In the genomic region with DNA sequence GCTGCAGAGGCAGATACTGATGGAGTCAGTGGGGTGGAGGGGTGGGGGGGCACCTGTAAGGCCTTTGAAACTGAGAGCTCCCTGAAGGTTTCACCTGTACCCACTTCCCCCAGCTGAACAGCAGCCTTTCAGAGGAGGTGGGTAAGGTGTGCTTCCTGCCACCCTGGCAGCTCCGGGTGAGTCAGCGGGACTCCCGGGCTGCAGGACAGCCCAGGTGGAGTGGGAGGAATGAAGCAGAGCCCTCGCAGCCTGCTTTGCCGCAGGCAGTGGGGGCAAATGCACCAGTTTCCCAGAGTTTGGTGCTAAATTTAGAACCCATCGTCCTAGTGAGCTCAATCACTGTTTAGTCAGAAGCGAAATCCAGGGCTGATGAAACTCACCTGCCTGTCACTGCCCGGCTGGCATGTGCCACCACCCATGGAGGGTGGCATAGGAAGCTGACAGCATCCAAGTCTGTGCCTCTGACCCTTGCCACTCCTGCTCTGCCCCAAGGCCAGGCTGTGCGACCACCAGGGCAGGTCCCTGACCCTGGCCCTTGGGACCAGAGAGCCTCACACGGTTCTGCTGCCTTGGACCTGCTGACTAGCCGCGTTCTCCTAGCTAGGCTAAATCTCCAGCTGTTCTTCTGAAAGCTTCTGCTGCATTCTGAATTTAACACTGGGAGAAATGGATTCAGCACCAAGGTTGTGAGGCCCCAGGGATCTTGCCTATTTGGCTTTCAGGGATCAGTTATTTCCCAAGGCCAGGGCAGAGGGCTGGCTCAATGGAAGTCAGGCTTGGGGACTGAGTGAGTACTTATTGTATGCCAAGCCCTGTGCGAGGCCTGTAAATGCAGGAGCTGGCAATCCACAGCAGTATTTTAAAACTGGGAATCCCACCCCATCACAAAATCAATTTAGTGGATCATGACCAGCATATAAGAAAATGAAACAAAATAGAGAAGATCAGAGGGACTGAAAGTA, we compare ENCODE assay signal across 15 cellular contexts.
DNase-seq lines count a peak whose midpoint lies in the region; ATAC-seq and TF ChIP-seq lines count a peak whose summit lies in the region.
"Had no signal": no experiment of that assay in that cellular context is flagged by ENCODE, and none has a peak within 500 bp of the region (broad histone marks: within the 10 kb centered on the region; RNA-seq: fewer than 3 reads in every experiment).

No MANE protein-coding gene starts in this region.

- H4K20me1 ChIP-seq in MM.1S (ENCODE audit: insufficient read depth, low read length) = no peaks in the 10 kb centered on the region

- no peaks in the 10 kb centered on the region for H3K9me2 ChIP-seq in MM.1S (replicated peaks; ENCODE audit: insufficient read depth, low read length)

- H3K27ac ChIP-seq in MM.1S (ENCODE audit: low read length) (peak overlapping the region; percentile 24; the same call in 1 of the 2 replicates), foreskin keratinocyte (no peak overlapping the region)

- no peaks in the 10 kb centered on the region for H3K4me1 Mint-ChIP-seq in stimulated activated effector memory CD8-positive, alpha-beta T cell treated with anti-CD3 and anti-CD28 coated beads, Interleukin-12 subunit alpha, Interleukin-12 subunit beta, amount 100 ng/mL, for 72 hours
- H3K4me1 Mint-ChIP-seq: CD14-positive monocyte had no signal

- ATAC-seq in foreskin keratinocyte (peak; percentile 97), GM21825 (IDR thresholded peaks at IDR 0.05; ENCODE audit: unreplicated experiment) (no peak)
- ATAC-seq in stimulated activated effector memory CD8-positive, alpha-beta T cell treated with anti-CD3 and anti-CD28 coated beads, Interleukin-12 subunit alpha, Interleukin-12 subunit beta, amount 100 ng/mL, for 72 hours = peak; percentile 17
- ATAC-seq: Right ventricle myocardium inferior had no signal

- no peaks in the 10 kb centered on the region for H3K27me3 ChIP-seq in MM.1S (replicated peaks; ENCODE audit: insufficient read depth, low read length)
- H3K27me3 ChIP-seq in foreskin keratinocyte = peaks cover 24% of the 10 kb centered on the region

- peaks cover 6% of the 10 kb centered on the region; the same call in 1 of the 2 replicates for H3F3A ChIP-seq in MM.1S (ENCODE audit: insufficient read depth, low read length)

- peaks cover 23% of the 10 kb centered on the region for H3K4me1 ChIP-seq in MM.1S (ENCODE audit: low read length)
- H3K4me1 ChIP-seq in foreskin keratinocyte = no peaks in the 10 kb centered on the region
- H3K4me1 ChIP-seq: Caco-2, HAP-1 had no signal

- H3K9me3 Mint-ChIP-seq in stimulated activated effector memory CD8-positive, alpha-beta T cell treated with anti-CD3 and anti-CD28 coated beads, Interleukin-12 subunit alpha, Interleukin-12 subunit beta, amount 100 ng/mL, for 72 hours = no peaks in the 10 kb centered on the region
- H3K9me3 Mint-ChIP-seq: CD14-positive monocyte had no signal

- H3K9ac ChIP-seq in MM.1S (ENCODE audit: low read length) = 0 out of 2 replicates have a peak overlapping the region, but pooled peaks have one; percentile 2

- H3K27ac Mint-ChIP-seq in stimulated activated effector memory CD8-positive, alpha-beta T cell treated with anti-CD3 and anti-CD28 coated beads, Interleukin-12 subunit alpha, Interleukin-12 subunit beta, amount 100 ng/mL, for 72 hours = no peak overlapping the region
- H3K27ac Mint-ChIP-seq: CD14-positive monocyte had no signal

- no peaks in the 10 kb centered on the region for H3K36me3 ChIP-seq in MM.1S (replicated peaks; ENCODE audit: insufficient read depth, low read length)
- H3K36me3 ChIP-seq: HAP-1 had no signal

- H3K36me3 Mint-ChIP-seq in stimulated activated effector memory CD8-positive, alpha-beta T cell treated with anti-CD3 and anti-CD28 coated beads, Interleukin-12 subunit alpha, Interleukin-12 subunit beta, amount 100 ng/mL, for 72 hours = no peaks in the 10 kb centered on the region
- H3K36me3 Mint-ChIP-seq: CD14-positive monocyte had no signal

- H3K9me3 ChIP-seq in MM.1S (replicated peaks; ENCODE audit: insufficient read depth, low read length) = no peaks in the 10 kb centered on the region
- H3K9me3 ChIP-seq: Caco-2, HAP-1 had no signal

- DNase-seq in MM.1S = peak; percentile 87
- DNase-seq in SW480 (ENCODE audit: low spot score) = peak; percentile 44
- DNase-seq in foreskin keratinocyte = peak; percentile 40 to 74
- DNase-seq in stimulated activated effector memory CD8-positive, alpha-beta T cell treated with anti-CD3 and anti-CD28 coated beads, Interleukin-12 subunit alpha, Interleukin-12 subunit beta, amount 100 ng/mL, for 72 hours (ENCODE audit: low spot score in 2 of 2) = no peak
- no peak for DNase-seq in NCI-H510A (lab: John Stamatoyannopoulos, UW)
- no peak for DNase-seq in NCI-H2107 (lab: John Stamatoyannopoulos, UW)
- DNase-seq: Caco-2, DMS53, NCI-H1436 treated with DMSO at 0.1 percent for 48 hours, NCI-H2081, NCI-H526 had no signal

- H3K4me3 ChIP-seq in MM.1S (ENCODE audit: low read length) = peak overlapping the region; percentile 18; the same call in 1 of the 2 replicates
- H3K4me3 ChIP-seq: HAP-1 had no signal

- H2AFZ ChIP-seq in MM.1S (ENCODE audit: low read length) = peak overlapping the region; percentile 53; the same call in 1 of the 2 replicates

- no peak overlapping the region for H3K4me3 Mint-ChIP-seq in stimulated activated effector memory CD8-positive, alpha-beta T cell treated with anti-CD3 and anti-CD28 coated beads, Interleukin-12 subunit alpha, Interleukin-12 subunit beta, amount 100 ng/mL, for 72 hours
- H3K4me3 Mint-ChIP-seq: CD14-positive monocyte had no signal

- H3K4me2 ChIP-seq in MM.1S (ENCODE audit: low read depth, low read length) = peak overlapping the region; percentile 69; the same call in 1 of the 2 replicates

- H3K79me2 ChIP-seq in MM.1S (ENCODE audit: low read length) = no peaks in the 10 kb centered on the region

- no peak for TF ChIP-seq CTCF in MM.1S (IDR thresholded peaks at IDR 0.05; ENCODE audit: low read length)
- TF ChIP-seq CTCF in foreskin keratinocyte (conservative IDR thresholded peaks at IDR 0.05) = no peak

Comparison
In these comparisons a context has a peak if more than half of its experiments do, and no peak if none do; other contexts are left out.
1. DNase-seq: peak in MM.1S (single experiment), SW480 (single experiment) and foreskin keratinocyte (2 of 2); none in stimulated activated effector memory CD8-positive, alpha-beta T cell treated with anti-CD3 and anti-CD28 coated beads, Interleukin-12 subunit alpha, Interleukin-12 subunit beta, amount 100 ng/mL, for 72 hours (0 of 2), NCI-H510A (single experiment) and NCI-H2107 (single experiment).